ENCODE assay signal across 2 cellular contexts in the genomic region with DNA sequence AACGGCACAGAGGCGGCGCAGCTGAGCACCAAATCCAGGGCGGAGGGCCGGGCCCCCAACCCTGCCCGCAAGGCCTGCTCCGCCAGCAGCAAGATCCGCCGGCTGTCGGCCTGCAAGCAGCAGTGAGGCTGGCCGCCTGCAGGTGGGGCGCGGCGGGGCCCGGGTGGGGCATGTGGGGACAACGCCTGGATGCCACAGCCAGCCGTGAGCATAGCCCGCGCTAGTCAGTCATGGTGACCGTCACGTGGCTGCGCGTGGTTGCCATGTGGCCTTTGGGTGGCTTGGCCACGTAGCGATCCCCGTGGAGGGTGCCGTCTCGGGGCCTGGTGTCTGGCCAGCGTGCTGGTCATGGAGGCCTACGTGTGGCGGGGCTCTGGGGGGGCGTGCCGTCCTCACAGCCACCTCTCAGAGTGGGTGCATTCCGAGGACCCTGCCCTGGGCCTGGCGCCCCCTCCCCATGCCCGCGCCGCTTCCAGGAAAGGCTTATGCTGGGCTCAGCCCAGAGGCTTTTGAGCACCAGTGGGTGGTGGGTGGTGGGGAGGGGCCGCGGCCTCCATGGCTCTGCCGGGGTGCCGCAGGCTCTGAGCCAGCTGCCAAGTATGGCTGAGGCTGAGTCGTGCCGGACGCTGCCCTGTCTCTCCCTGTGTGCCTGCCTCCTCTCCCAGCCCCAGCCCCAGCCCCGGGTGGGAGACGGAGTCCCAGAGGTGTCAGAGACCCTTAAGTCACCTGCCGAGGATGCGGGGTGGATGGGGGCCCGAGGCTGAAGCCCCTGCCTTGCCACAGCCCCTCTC.
A peak's percentile ranks its signal among the peaks of the same experiment; 100 is the strongest.
TF ChIP-seq lines count a peak whose summit lies in the region.

No MANE protein-coding gene starts in this region.

TF ChIP-seq in IMR-90, 13 proteins besides CTCF, POLR2A, EP300 and RAD21:
- TF ChIP-seq CEBPB (IDR thresholded peaks at IDR 0.05; ENCODE audit: low read depth, low read length): no peak
- TF ChIP-seq ELK1 (IDR thresholded peaks at IDR 0.05; ENCODE audit: borderline replicate concordance, low read depth, low read length): no peak
- no peak for TF ChIP-seq BHLHE40 (IDR thresholded peaks at IDR 0.05; ENCODE audit: low read depth, low read length)
- TF ChIP-seq NFE2L2 (IDR thresholded peaks at IDR 0.05; ENCODE audit: low read depth, low read length): no peak
- no peak for TF ChIP-seq USF2 (IDR thresholded peaks at IDR 0.05; ENCODE audit: low read depth, low read length)

TF ChIP-seq in WTC11, 78 proteins besides CTCF, POLR2A, EP300 and RAD21:
- TF ChIP-seq ZNF281 (CRISPR knock-in tag; IDR thresholded peaks at IDR 0.05) (0 out of 2 replicates have a peak, but pooled peaks have one; percentile 19), SMAD3 (CRISPR knock-in tag; IDR thresholded peaks at IDR 0.05; ENCODE audit: borderline replicate concordance) (no peak)
TF ChIP-seq in WTC11: peak in this region for 1.
